9 cellular contexts compared by ENCODE assay signal in the genomic region with DNA sequence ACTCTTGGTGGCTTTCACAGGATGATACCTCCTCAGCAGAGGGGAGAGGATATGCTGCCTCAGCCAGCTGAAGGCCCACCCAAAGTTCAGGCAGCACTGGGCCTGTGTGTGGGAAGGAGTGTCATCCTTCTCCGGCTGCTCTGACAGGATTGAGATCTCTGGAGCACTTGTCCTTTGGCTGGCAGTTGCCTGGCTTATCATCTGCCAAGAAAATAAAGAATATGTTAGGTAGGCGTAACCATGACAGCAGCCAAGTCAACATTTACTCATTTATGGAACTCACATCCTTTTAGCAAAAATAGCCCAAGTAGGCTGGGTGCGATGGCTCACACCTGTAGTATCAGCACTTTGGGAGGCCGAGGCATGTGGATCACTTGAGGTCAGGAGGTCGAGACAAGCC.
DNase-seq lines count a peak whose midpoint lies in the region; ATAC-seq and TF ChIP-seq lines count a peak whose summit lies in the region.
"Had no signal": no experiment of that assay in that cellular context is flagged by ENCODE, and none has a peak within 500 bp of the region (broad histone marks: within the 10 kb centered on the region; RNA-seq: fewer than 3 reads in every experiment).

No MANE protein-coding gene starts in this region.

- H3K27me3 ChIP-seq in breast epithelium (no peaks in the 10 kb centered on the region), lung (ENCODE audit: control insufficient read depth, insufficient read depth) (no peaks in the 10 kb centered on the region)
- no peaks in the 10 kb centered on the region for H3K27me3 ChIP-seq in effector memory CD4-positive, alpha-beta T cell (replicated peaks; ENCODE audit: control insufficient read depth, insufficient read depth, low read length, poor library complexity, severe bottlenecking)
- H3K27me3 ChIP-seq: gastrocnemius medialis had no signal

- peak overlapping the region; percentile 79 to 83 for H3K27ac ChIP-seq in breast epithelium
- H3K27ac ChIP-seq in lung (ENCODE audit: low read depth in 1 of 2, low read length in 1 of 2) = peak overlapping the region; percentile 37 to 55
- H3K27ac ChIP-seq in effector memory CD4-positive, alpha-beta T cell (ENCODE audit: insufficient read depth, low read length, poor library complexity, severe bottlenecking) = no peak overlapping the region

- H3K4me3 ChIP-seq in breast epithelium = no peak overlapping the region
- no peak overlapping the region for H3K4me3 ChIP-seq in lung
- H3K4me3 ChIP-seq in effector memory CD4-positive, alpha-beta T cell (ENCODE audit: insufficient read depth, low read depth, low read length, poor library complexity, severe bottlenecking) = no peak overlapping the region
- H3K4me3 ChIP-seq: gastrocnemius medialis had no signal

- TF ChIP-seq POLR2A in breast epithelium (IDR thresholded peaks at IDR 0.05) = no peak

- peak; percentile 75 for ATAC-seq in HG02870 (IDR thresholded peaks at IDR 0.05; ENCODE audit: unreplicated experiment)
- ATAC-seq in lung (ENCODE audit: insufficient read depth, low FRiP score) = peak; percentile 19
- ATAC-seq: gastrocnemius medialis had no signal

- TF ChIP-seq CTCF in breast epithelium (IDR thresholded peaks at IDR 0.05) (no peak), lung (IDR thresholded peaks at IDR 0.05; ENCODE audit: control extremely low read depth, extremely low read depth) (no peak)

- H3K36me3 ChIP-seq in breast epithelium (no peaks in the 10 kb centered on the region), lung (ENCODE audit: control insufficient read depth in 2 of 2, insufficient read depth in 2 of 2, low read length in 2 of 2) (no peaks in the 10 kb centered on the region)
- H3K36me3 ChIP-seq in effector memory CD4-positive, alpha-beta T cell (ENCODE audit: control insufficient read depth, insufficient read depth, low read length) = no peaks in the 10 kb centered on the region
- H3K36me3 ChIP-seq: gastrocnemius medialis had no signal

- no peaks in the 10 kb centered on the region for H3K4me1 ChIP-seq in breast epithelium
- H3K4me1 ChIP-seq in lung (ENCODE audit: control insufficient read depth in 2 of 2, insufficient read depth in 2 of 2, low read length in 2 of 2) = peaks cover 4 to 20% of the 10 kb centered on the region in 2 donors
- H3K4me1 ChIP-seq in effector memory CD4-positive, alpha-beta T cell (ENCODE audit: control insufficient read depth, insufficient read depth, low read length, poor library complexity, severe bottlenecking) = no peaks in the 10 kb centered on the region

- intact Hi-C loops in breast epithelium (cut with DNase I; ENCODE audit: low total_unique reads) = loop anchor here (2.0 kb wide), 1 partner anchor 76 kb away; no protein-coding TSS in a partner anchor

- peak; percentile 54 for DNase-seq in AG08395 (ENCODE audit: low spot score)
- peak in 1 of 2 donors; percentile 56 for DNase-seq in breast epithelium (ENCODE audit: low spot score in 2 of 2)
- DNase-seq in lung (ENCODE audit: low spot score) = no peak
- no peak for DNase-seq in OCI-M1 (lab: John Stamatoyannopoulos, UW)
- no peak for DNase-seq in NCI-H1048 (lab: John Stamatoyannopoulos, UW)
- no peak for DNase-seq in stimulated activated CD4-positive, alpha-beta T cell treated with anti-CD3 and anti-CD28 coated beads, Interleukin-4, amount 100 ng/mL, for 4 hours
- DNase-seq in effector memory CD4-positive, alpha-beta T cell = no peak

- 59 to 77% methylated on average over 5 of the region's 5 CpGs for WGBS in lung, 2 donors

- H3K9me3 ChIP-seq in breast epithelium (no peaks in the 10 kb centered on the region), lung (ENCODE audit: control insufficient read depth in 2 of 2, insufficient read depth in 1 of 2, low read length in 1 of 2) (no peaks in the 10 kb centered on the region)
- no peaks in the 10 kb centered on the region for H3K9me3 ChIP-seq in effector memory CD4-positive, alpha-beta T cell (ENCODE audit: control insufficient read depth, low read length)
- H3K9me3 ChIP-seq: gastrocnemius medialis had no signal
